Comparison of ENCODE assay signal across 8 cellular contexts in the genomic region with DNA sequence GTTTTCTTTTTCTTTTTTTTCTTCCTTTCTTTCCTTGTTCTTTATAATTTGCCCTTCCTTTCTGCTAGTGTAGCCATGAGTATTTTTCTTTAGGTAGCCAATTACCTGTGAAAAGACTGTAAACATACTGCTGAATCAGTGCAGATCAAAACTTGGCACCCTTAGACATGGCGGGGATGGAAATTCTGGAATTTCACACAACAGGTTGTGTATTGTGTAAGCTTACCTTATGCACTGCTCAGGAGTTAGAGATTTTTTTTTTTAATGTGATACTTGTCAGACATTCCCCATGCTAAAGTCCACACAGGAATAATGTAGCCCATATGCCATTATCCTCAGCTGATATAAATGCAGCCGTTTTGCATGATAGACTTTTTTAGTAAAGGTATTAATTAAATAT. TPM values are rescaled to one million over a fixed set of nuclear protein-coding genes. Genes with fewer than 3 reads are reported as not detected.
A peak's percentile ranks its signal among the peaks of the same experiment; 100 is the strongest.
DNase-seq lines count a peak whose midpoint lies in the region; ATAC-seq and TF ChIP-seq lines count a peak whose summit lies in the region.

No MANE protein-coding gene starts in this region.

- no peak for ATAC-seq in CD4-positive, CD25-positive, alpha-beta regulatory T cell (ENCODE audit: low read depth in 2 of 2)
- no peak for ATAC-seq in naive thymus-derived CD8-positive, alpha-beta T cell
- ATAC-seq in GM21786 (IDR thresholded peaks at IDR 0.05; ENCODE audit: unreplicated experiment) (no peak), GM21360 (IDR thresholded peaks at IDR 0.05; ENCODE audit: unreplicated experiment) (no peak)

- H3K4me3 Mint-ChIP-seq in CD4-positive, CD25-positive, alpha-beta regulatory T cell = peak overlapping the region; percentile 96 to 100 (median 100)
- H3K4me3 Mint-ChIP-seq in brain = peak overlapping the region; percentile 96 to 100 (median 99)
- peak overlapping the region; percentile 91 to 100 (median 100) for H3K4me3 Mint-ChIP-seq in naive thymus-derived CD8-positive, alpha-beta T cell

- no peak overlapping the region for H3K27ac ChIP-seq in CD4-positive, CD25-positive, alpha-beta regulatory T cell (ENCODE audit: insufficient read depth, low read length, poor library complexity, severe bottlenecking)
- H3K27ac ChIP-seq in HL-60 (replicated peaks) = peak overlapping the region; percentile 82

- peak overlapping the region; percentile 89 for H3K4me3 ChIP-seq in CD4-positive, CD25-positive, alpha-beta regulatory T cell (ENCODE audit: low read depth, low read length)
- peak overlapping the region; percentile 91 for H3K4me3 ChIP-seq in HL-60 (replicated peaks; ENCODE audit: insufficient read depth, low read length)

- peaks cover 14% of the 10 kb centered on the region for H3K36me3 Mint-ChIP-seq in CD4-positive, CD25-positive, alpha-beta regulatory T cell
- H3K36me3 Mint-ChIP-seq in brain = peaks cover 12% of the 10 kb centered on the region
- peaks cover 0 to 27% (median 3%) of the 10 kb centered on the region in 3 donors for H3K36me3 Mint-ChIP-seq in naive thymus-derived CD8-positive, alpha-beta T cell

- no peaks in the 10 kb centered on the region for H3K9me3 Mint-ChIP-seq in CD4-positive, CD25-positive, alpha-beta regulatory T cell
- H3K9me3 Mint-ChIP-seq in brain = no peaks in the 10 kb centered on the region
- H3K9me3 Mint-ChIP-seq in naive thymus-derived CD8-positive, alpha-beta T cell = no peaks in the 10 kb centered on the region

- no peaks in the 10 kb centered on the region for H3K27me3 ChIP-seq in CD4-positive, CD25-positive, alpha-beta regulatory T cell (ENCODE audit: control insufficient read depth, insufficient read depth, low read length)
- no peaks in the 10 kb centered on the region for H3K27me3 ChIP-seq in HL-60 (ENCODE audit: insufficient read depth, poor library complexity, severe bottlenecking)

- TF ChIP-seq CTCF in HL-60 (IDR thresholded peaks at IDR 0.05; ENCODE audit: insufficient read depth, low read length) (no peak), brain (conservative IDR thresholded peaks at IDR 0.05) (no peak)

- no peaks in the 10 kb centered on the region for H3K9me3 ChIP-seq in CD4-positive, CD25-positive, alpha-beta regulatory T cell (ENCODE audit: control insufficient read depth in 2 of 2, low read length in 2 of 2)

- DNase-seq in CD4-positive, CD25-positive, alpha-beta regulatory T cell = no peak
- DNase-seq in HL-60 (ENCODE audit: low read depth in 1 of 2, low spot score in 1 of 2) = no peak
- DNase-seq in naive thymus-derived CD8-positive, alpha-beta T cell = no peak
- DNase-seq in OCI-M1 (lab: John Stamatoyannopoulos, UW) = no peak
- no peak for DNase-seq in activated gamma-delta T cell (lab: John Stamatoyannopoulos, UW)

- peak overlapping the region in 2 of 3 donors; percentile 11 to 86 for H3K27ac Mint-ChIP-seq in CD4-positive, CD25-positive, alpha-beta regulatory T cell
- H3K27ac Mint-ChIP-seq in brain = peak overlapping the region in 3 of 5 experiments; percentile 8 to 97 (median 34)
- peak overlapping the region in 8 of 10 donors; percentile 27 to 98 (median 55) for H3K27ac Mint-ChIP-seq in naive thymus-derived CD8-positive, alpha-beta T cell

- no peaks in the 10 kb centered on the region for H3K27me3 Mint-ChIP-seq in CD4-positive, CD25-positive, alpha-beta regulatory T cell
- H3K27me3 Mint-ChIP-seq in brain = peaks cover 13% of the 10 kb centered on the region
- H3K27me3 Mint-ChIP-seq in naive thymus-derived CD8-positive, alpha-beta T cell = no peaks in the 10 kb centered on the region

- POLR2A ChIA-PET in naive thymus-derived CD8-positive, alpha-beta T cell (lab: Charles Lee) = interaction anchor here (0.7 to 4.8 kb wide), 3 partner anchors 45 to 76 kb away, joined by 3 to 21 read pairs (median 3); no protein-coding TSS in a partner anchor

- peaks cover 40% of the 10 kb centered on the region for H3K4me1 ChIP-seq in CD4-positive, CD25-positive, alpha-beta regulatory T cell (ENCODE audit: control insufficient read depth, insufficient read depth, low read length, poor library complexity, severe bottlenecking)

- H3K4me1 Mint-ChIP-seq in CD4-positive, CD25-positive, alpha-beta regulatory T cell = peaks cover 37 to 73% (median 58%) of the 10 kb centered on the region in 4 donors
- H3K4me1 Mint-ChIP-seq in brain = peaks cover 72% of the 10 kb centered on the region
- H3K4me1 Mint-ChIP-seq in naive thymus-derived CD8-positive, alpha-beta T cell = peaks cover 29 to 78% (median 63%) of the 10 kb centered on the region in 4 donors

- H3K36me3 ChIP-seq in CD4-positive, CD25-positive, alpha-beta regulatory T cell (ENCODE audit: control insufficient read depth, insufficient read depth, low read length) = peaks cover 7% of the 10 kb centered on the region

RNA-seq across cellular contexts. Expression of gene CEPT1, which starts 1.8 kb away (rescaled TPM):
- total RNA-seq in CD4-positive, CD25-positive, alpha-beta regulatory T cell = 22.6 TPM
- 10 to 100 TPM; 19.9 to 37.5 (median 27.7) TPM for polyA plus RNA-seq in CD4-positive, CD25-positive, alpha-beta regulatory T cell
- polyA plus RNA-seq in brain (ENCODE audit: insufficient read depth, low read depth, low replicate concordance) = 18.5 TPM
- total RNA-seq in naive thymus-derived CD8-positive, alpha-beta T cell = 10 to 100 TPM; 55.9 to 59.9 TPM
- 10 to 100 TPM; 18.0 to 28.6 (median 27.2) TPM for polyA plus RNA-seq in naive thymus-derived CD8-positive, alpha-beta T cell

RNA-seq across cellular contexts. Expression of gene DRAM2, which starts 1.9 kb away (rescaled TPM):
- 37.2 TPM for total RNA-seq in CD4-positive, CD25-positive, alpha-beta regulatory T cell
- polyA plus RNA-seq in CD4-positive, CD25-positive, alpha-beta regulatory T cell = 100 to 1,000 TPM in 1 of 4 donors, 10 to 100 TPM in 3; 86.7 to 112 (median 95.9) TPM
- polyA plus RNA-seq in brain (ENCODE audit: insufficient read depth, low read depth, low replicate concordance) = 59.3 TPM
- 10 to 100 TPM; 50.5 to 51.3 TPM for total RNA-seq in naive thymus-derived CD8-positive, alpha-beta T cell
- polyA plus RNA-seq in naive thymus-derived CD8-positive, alpha-beta T cell = 10 to 100 TPM; 84.3 to 95.3 (median 91.2) TPM

RNA-seq across cellular contexts. Expression of gene DENND2D, which starts 58.6 kb away (rescaled TPM):
- total RNA-seq in CD4-positive, CD25-positive, alpha-beta regulatory T cell = 83.8 TPM
- polyA plus RNA-seq in CD4-positive, CD25-positive, alpha-beta regulatory T cell = 100 to 1,000 TPM in 3 of 4 donors, 10 to 100 TPM in 1; 85.6 to 196 (median 119) TPM
- polyA plus RNA-seq in brain (ENCODE audit: insufficient read depth, low read depth, low replicate concordance) = 6.1 TPM
- 100 to 1,000 TPM; 274 to 289 TPM for total RNA-seq in naive thymus-derived CD8-positive, alpha-beta T cell
- polyA plus RNA-seq in naive thymus-derived CD8-positive, alpha-beta T cell = 100 to 1,000 TPM; 161 to 395 (median 225) TPM

Comparison
In these comparisons a context has a peak if more than half of its experiments do, and no peak if none do; other contexts are left out.
1. RNA of gene DENND2D, which starts 58.6 kb away (polyA plus RNA-seq): 161 to 395 TPM in naive thymus-derived CD8-positive, alpha-beta T cell and 85.6 to 196 TPM in CD4-positive, CD25-positive, alpha-beta regulatory T cell; 6.1 TPM in brain (single experiment); every median in the first group is over 10 times any median in the second.
2. Peak in every context shown above with its lines, with median percentiles within 50 percentile points of each other: H3K27ac Mint-ChIP-seq and H3K4me3 Mint-ChIP-seq.